1 cellular context compared by ENCODE assay signal in the genomic region with DNA sequence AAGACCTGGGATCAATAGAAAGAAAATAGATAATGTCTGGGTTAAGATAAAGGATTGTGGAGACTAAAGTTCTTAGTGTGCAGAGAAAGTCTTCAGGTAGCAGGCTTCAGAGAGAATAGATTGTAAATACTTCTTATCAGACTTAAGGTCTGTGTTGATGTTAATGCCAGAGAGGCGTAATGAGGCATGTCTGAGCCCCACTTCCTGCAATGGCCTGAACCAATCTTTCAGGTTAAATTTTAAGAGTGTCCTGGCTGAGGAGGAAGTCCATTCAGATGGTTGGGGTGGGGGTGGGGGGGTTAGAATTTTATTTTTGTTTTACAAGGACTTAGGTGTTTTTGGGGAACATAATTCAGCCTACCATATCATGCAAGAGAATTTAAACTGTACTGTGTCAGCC.
TF ChIP-seq lines count a peak whose summit lies in the region.

No MANE protein-coding gene starts in this region.

TF ChIP-seq in GM23338, 12 proteins besides CTCF, POLR2A, EP300 and RAD21:
- TF ChIP-seq, protein P1, sequence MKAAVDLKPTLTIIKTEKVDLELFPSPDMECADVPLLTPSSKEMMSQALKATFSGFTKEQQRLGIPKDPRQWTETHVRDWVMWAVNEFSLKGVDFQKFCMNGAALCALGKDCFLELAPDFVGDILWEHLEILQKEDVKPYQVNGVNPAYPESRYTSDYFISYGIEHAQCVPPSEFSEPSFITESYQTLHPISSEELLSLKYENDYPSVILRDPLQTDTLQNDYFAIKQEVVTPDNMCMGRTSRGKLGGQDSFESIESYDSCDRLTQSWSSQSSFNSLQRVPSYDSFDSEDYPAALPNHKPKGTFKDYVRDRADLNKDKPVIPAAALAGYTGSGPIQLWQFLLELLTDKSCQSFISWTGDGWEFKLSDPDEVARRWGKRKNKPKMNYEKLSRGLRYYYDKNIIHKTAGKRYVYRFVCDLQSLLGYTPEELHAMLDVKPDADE (IDR thresholded peaks at IDR 0.05): no peak
- TF ChIP-seq EZH2phosphoT487 (IDR thresholded peaks at IDR 0.05; ENCODE audit: unreplicated experiment) (no peak), EZH2 (IDR thresholded peaks at IDR 0.05; ENCODE audit: low read depth, unreplicated experiment) (no peak), JUNB (IDR thresholded peaks at IDR 0.05; ENCODE audit: unreplicated experiment) (no peak), ZNF331 (CRISPR knock-in tag; IDR thresholded peaks at IDR 0.05; ENCODE audit: low read depth) (no peak), ZNF114 (CRISPR knock-in tag; IDR thresholded peaks at IDR 0.05) (no peak)
- TF ChIP-seq, protein P2, sequence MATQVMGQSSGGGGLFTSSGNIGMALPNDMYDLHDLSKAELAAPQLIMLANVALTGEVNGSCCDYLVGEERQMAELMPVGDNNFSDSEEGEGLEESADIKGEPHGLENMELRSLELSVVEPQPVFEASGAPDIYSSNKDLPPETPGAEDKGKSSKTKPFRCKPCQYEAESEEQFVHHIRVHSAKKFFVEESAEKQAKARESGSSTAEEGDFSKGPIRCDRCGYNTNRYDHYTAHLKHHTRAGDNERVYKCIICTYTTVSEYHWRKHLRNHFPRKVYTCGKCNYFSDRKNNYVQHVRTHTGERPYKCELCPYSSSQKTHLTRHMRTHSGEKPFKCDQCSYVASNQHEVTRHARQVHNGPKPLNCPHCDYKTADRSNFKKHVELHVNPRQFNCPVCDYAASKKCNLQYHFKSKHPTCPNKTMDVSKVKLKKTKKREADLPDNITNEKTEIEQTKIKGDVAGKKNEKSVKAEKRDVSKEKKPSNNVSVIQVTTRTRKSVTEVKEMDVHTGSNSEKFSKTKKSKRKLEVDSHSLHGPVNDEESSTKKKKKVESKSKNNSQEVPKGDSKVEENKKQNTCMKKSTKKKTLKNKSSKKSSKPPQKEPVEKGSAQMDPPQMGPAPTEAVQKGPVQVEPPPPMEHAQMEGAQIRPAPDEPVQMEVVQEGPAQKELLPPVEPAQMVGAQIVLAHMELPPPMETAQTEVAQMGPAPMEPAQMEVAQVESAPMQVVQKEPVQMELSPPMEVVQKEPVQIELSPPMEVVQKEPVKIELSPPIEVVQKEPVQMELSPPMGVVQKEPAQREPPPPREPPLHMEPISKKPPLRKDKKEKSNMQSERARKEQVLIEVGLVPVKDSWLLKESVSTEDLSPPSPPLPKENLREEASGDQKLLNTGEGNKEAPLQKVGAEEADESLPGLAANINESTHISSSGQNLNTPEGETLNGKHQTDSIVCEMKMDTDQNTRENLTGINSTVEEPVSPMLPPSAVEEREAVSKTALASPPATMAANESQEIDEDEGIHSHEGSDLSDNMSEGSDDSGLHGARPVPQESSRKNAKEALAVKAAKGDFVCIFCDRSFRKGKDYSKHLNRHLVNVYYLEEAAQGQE (IDR thresholded peaks at IDR 0.05; ENCODE audit: unreplicated experiment): no peak
- TF ChIP-seq, protein P3, sequence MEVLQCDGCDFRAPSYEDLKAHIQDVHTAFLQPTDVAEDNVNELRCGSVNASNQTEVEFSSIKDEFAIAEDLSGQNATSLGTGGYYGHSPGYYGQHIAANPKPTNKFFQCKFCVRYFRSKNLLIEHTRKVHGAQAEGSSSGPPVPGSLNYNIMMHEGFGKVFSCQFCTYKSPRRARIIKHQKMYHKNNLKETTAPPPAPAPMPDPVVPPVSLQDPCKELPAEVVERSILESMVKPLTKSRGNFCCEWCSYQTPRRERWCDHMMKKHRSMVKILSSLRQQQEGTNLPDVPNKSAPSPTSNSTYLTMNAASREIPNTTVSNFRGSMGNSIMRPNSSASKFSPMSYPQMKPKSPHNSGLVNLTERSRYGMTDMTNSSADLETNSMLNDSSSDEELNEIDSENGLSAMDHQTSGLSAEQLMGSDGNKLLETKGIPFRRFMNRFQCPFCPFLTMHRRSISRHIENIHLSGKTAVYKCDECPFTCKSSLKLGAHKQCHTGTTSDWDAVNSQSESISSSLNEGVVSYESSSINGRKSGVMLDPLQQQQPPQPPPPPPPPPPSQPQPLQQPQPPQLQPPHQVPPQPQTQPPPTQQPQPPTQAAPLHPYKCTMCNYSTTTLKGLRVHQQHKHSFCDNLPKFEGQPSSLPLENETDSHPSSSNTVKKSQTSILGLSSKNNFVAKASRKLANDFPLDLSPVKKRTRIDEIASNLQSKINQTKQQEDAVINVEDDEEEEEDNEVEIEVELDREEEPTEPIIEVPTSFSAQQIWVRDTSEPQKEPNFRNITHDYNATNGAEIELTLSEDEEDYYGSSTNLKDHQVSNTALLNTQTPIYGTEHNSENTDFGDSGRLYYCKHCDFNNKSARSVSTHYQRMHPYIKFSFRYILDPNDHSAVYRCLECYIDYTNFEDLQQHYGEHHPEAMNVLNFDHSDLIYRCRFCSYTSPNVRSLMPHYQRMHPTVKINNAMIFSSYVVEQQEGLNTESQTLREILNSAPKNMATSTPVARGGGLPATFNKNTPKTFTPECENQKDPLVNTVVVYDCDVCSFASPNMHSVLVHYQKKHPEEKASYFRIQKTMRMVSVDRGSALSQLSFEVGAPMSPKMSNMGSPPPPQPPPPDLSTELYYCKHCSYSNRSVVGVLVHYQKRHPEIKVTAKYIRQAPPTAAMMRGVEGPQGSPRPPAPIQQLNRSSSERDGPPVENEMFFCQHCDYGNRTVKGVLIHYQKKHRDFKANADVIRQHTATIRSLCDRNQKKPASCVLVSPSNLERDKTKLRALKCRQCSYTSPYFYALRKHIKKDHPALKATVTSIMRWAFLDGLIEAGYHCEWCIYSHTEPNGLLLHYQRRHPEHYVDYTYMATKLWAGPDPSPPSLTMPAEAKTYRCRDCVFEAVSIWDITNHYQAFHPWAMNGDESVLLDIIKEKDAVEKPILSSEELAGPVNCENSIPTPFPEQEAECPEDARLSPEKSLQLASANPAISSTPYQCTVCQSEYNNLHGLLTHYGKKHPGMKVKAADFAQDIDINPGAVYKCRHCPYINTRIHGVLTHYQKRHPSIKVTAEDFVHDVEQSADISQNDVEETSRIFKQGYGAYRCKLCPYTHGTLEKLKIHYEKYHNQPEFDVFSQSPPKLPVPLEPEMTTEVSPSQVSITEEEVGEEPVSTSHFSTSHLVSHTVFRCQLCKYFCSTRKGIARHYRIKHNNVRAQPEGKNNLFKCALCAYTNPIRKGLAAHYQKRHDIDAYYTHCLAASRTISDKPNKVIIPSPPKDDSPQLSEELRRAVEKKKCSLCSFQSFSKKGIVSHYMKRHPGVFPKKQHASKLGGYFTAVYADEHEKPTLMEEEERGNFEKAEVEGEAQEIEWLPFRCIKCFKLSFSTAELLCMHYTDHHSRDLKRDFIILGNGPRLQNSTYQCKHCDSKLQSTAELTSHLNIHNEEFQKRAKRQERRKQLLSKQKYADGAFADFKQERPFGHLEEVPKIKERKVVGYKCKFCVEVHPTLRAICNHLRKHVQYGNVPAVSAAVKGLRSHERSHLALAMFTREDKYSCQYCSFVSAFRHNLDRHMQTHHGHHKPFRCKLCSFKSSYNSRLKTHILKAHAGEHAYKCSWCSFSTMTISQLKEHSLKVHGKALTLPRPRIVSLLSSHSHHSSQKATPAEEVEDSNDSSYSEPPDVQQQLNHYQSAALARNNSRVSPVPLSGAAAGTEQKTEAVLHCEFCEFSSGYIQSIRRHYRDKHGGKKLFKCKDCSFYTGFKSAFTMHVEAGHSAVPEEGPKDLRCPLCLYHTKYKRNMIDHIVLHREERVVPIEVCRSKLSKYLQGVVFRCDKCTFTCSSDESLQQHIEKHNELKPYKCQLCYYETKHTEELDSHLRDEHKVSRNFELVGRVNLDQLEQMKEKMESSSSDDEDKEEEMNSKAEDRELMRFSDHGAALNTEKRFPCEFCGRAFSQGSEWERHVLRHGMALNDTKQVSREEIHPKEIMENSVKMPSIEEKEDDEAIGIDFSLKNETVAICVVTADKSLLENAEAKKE (CRISPR knock-in tag; IDR thresholded peaks at IDR 0.05): no peak
